In the genomic region with DNA sequence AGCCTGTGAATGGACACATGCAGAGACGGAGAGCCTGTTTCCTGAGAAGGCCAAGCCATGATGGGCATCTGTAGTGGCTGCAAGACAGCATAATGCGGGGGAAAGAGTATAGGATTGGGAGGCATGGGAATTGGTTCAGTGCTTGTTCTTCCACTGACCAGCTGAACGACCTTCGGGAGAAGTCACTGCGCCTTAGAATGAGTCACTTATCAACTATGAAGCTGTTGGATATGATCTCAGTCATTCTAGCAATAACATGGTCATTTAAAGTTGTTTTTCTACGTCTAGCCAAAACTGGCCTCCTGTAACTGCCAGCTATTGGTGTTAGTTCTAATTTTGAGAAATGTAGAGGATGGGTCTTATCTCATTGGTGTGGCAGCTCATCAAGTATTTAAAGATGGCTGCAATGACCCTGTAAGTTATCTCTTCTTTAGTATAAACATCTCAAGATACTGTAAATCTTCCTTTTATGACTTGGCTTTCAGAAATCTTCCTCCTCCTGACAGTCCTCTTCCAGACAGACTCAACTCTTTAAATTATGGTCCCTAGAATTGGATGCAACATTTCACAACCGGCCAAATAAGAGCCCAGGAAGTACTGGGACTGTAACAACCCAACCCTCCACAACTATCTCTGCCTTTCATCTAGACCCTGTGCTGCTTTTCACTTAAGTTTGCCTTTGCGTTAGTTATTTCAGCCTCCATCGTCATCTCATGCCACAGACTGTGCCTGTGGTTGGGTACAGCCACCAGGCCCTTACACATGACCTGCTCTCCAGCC, we compare ENCODE assay signal across 11 cellular contexts.
DNase-seq lines count a peak whose midpoint lies in the region; ATAC-seq lines count a peak whose summit lies in the region.
"Had no signal": no experiment of that assay in that cellular context is flagged by ENCODE, and none has a peak within 500 bp of the region (broad histone marks: within the 10 kb centered on the region; RNA-seq: fewer than 3 reads in every experiment).

No MANE protein-coding gene starts in this region.

- H3K9me3 ChIP-seq in esophagus (ENCODE audit: control insufficient read depth in 2 of 2, insufficient read depth in 1 of 2, low read depth in 1 of 2, low read length in 1 of 2) (no peaks in the 10 kb centered on the region), muscle layer of duodenum (ENCODE audit: control insufficient read depth in 1 of 2, low read length in 2 of 2) (no peaks in the 10 kb centered on the region)

- H3K27me3 ChIP-seq in esophagus (ENCODE audit: control insufficient read depth in 1 of 2, insufficient read depth in 2 of 2, low read length in 2 of 2) (no peaks in the 10 kb centered on the region), muscle layer of duodenum (ENCODE audit: low read depth, low read length) (no peaks in the 10 kb centered on the region)

- H3K36me3 ChIP-seq in esophagus (ENCODE audit: control insufficient read depth in 2 of 2, insufficient read depth in 2 of 2, low read length in 1 of 2) (no peaks in the 10 kb centered on the region), muscle layer of duodenum (ENCODE audit: control insufficient read depth in 1 of 2, insufficient read depth in 2 of 2, low read length in 2 of 2) (no peaks in the 10 kb centered on the region)

- H3K4me3 ChIP-seq in esophagus (ENCODE audit: low read depth in 1 of 2, low read length in 2 of 2) (no peak overlapping the region), muscle layer of duodenum (ENCODE audit: low read depth in 1 of 2, low read length in 2 of 2) (no peak overlapping the region)

- no peak for DNase-seq in Right ventricle myocardium inferior (ENCODE audit: missing footprints)
- DNase-seq in cardiac septum (ENCODE audit: low spot score): no peak
- DNase-seq in NCI-H524 treated with DMSO at 0.1 percent for 48 hours (lab: John Stamatoyannopoulos, UW): no peak
- no peak for DNase-seq in NCI-H774 (lab: John Stamatoyannopoulos, UW)
- DNase-seq in iPS-NIHi11 (ENCODE audit: low spot score): no peak
- DNase-seq in GF-D8 (lab: John Stamatoyannopoulos, UW): no peak
- DNase-seq: activated CD8-positive, alpha-beta T cell treated with anti-CD3 and anti-CD28 coated beads for 36 hours; erythroblast; NCI-H2171 had no signal

- intact Hi-C loops in Right ventricle myocardium inferior (cut with DNase I): loop anchor here (5.0 kb wide), 1 partner anchor 71 kb away; no protein-coding TSS in a partner anchor
- intact Hi-C loops in cardiac septum (cut with DNase I): loop anchor here (1.0 to 5.0 kb wide), 2 partner anchors 55 to 179 kb away; no protein-coding TSS in a partner anchor

- H3K4me1 ChIP-seq in esophagus (ENCODE audit: control insufficient read depth in 2 of 2, insufficient read depth in 2 of 2, low read length in 1 of 2) (peaks cover 0 to 13% of the 10 kb centered on the region in 2 donors), muscle layer of duodenum (ENCODE audit: control insufficient read depth in 1 of 2, insufficient read depth in 2 of 2, low read length in 2 of 2) (peaks cover 0 to 17% of the 10 kb centered on the region in 2 donors)

- 69 to 72% methylated on average over 9 of the region's 9 CpGs for WGBS in esophagus, 2 donors

- H3K27ac ChIP-seq in esophagus (ENCODE audit: low read depth in 2 of 2, low read length in 1 of 2) (peak overlapping the region; percentile 75 to 85), muscle layer of duodenum (ENCODE audit: low read length) (peak overlapping the region; percentile 64)

- ATAC-seq in Right ventricle myocardium inferior: peak; percentile 23
- ATAC-seq: activated CD8-positive, alpha-beta T cell treated with anti-CD3 and anti-CD28 coated beads for 36 hours had no signal
